10 cellular contexts compared by ENCODE assay signal in the genomic region with DNA sequence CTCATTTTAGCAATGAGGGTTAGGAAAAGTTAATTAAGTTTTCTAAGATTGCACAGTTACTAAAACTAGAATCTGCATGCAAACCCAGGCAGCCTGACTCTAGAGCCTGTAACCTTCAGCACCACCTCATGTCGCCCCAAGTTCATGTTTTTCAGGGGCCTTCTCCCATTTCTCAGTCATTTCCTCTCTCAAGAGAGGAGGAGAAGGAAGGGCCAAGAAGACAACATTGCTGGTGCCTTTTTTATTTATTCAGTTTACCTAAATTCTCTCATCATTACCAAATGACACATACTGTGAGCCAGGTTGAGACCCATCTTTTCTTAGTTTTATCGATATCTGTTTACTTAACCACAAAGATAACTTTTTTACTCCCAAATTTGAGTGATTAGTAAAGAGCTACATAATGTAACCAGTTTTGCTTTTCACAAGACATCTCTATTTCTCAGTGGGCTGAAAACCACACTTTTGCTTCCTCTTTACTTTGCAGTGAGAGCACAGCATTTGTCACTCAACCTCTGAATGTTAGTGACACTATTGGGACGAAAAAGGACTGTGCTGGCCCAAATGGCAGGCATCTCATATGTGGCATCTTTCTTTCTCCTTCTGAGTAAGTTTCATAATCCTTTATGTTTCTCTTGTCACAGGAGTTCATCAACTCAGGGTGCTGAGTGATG. TPM values are rescaled to one million over a fixed set of nuclear protein-coding genes. Genes with fewer than 3 reads are reported as not detected.
DNase-seq lines count a peak whose midpoint lies in the region; ATAC-seq, FAIRE-seq and TF ChIP-seq lines count a peak whose summit lies in the region.
"Had no signal": no experiment of that assay in that cellular context is flagged by ENCODE, and none has a peak within 500 bp of the region (broad histone marks: within the 10 kb centered on the region; RNA-seq: fewer than 3 reads in every experiment).

A gene with protein sequence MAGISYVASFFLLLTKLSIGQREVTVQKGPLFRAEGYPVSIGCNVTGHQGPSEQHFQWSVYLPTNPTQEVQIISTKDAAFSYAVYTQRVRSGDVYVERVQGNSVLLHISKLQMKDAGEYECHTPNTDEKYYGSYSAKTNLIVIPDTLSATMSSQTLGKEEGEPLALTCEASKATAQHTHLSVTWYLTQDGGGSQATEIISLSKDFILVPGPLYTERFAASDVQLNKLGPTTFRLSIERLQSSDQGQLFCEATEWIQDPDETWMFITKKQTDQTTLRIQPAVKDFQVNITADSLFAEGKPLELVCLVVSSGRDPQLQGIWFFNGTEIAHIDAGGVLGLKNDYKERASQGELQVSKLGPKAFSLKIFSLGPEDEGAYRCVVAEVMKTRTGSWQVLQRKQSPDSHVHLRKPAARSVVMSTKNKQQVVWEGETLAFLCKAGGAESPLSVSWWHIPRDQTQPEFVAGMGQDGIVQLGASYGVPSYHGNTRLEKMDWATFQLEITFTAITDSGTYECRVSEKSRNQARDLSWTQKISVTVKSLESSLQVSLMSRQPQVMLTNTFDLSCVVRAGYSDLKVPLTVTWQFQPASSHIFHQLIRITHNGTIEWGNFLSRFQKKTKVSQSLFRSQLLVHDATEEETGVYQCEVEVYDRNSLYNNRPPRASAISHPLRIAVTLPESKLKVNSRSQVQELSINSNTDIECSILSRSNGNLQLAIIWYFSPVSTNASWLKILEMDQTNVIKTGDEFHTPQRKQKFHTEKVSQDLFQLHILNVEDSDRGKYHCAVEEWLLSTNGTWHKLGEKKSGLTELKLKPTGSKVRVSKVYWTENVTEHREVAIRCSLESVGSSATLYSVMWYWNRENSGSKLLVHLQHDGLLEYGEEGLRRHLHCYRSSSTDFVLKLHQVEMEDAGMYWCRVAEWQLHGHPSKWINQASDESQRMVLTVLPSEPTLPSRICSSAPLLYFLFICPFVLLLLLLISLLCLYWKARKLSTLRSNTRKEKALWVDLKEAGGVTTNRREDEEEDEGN (plus strand): TSS at position 507 of the 674 bp plus-strand sequence. CDS start 58 bp downstream, at position 565.

- H3K36me3 ChIP-seq in right lobe of liver (no peaks in the 10 kb centered on the region), HepG2 (replicated peaks in 1 of 2; ENCODE audit: control insufficient read depth in 1 of 2, insufficient read depth in 2 of 2, low read length in 2 of 2) (no peaks in the 10 kb centered on the region), upper lobe of right lung (no peaks in the 10 kb centered on the region), esophagus muscularis mucosa (no peaks in the 10 kb centered on the region), tibial nerve (no peaks in the 10 kb centered on the region)
- H3K36me3 ChIP-seq: neural progenitor cell had no signal

- TF ChIP-seq POLR2A in right lobe of liver (IDR thresholded peaks at IDR 0.05) (no peak), HepG2 (IDR thresholded peaks at IDR 0.05; ENCODE audit: insufficient read depth in 1 of 2, low read depth in 2 of 2, low read length in 2 of 2) (no peak), esophagus muscularis mucosa (IDR thresholded peaks at IDR 0.05; ENCODE audit: low read depth) (no peak), tibial nerve (IDR thresholded peaks at IDR 0.05) (no peak)

- no peaks in the 10 kb centered on the region for H3K9me3 Mint-ChIP-seq in activated CD4-positive, alpha-beta memory T cell treated with anti-CD3 and anti-CD28 coated beads, Interleukin-2, amount 10 ng/mL, durations not matched to agents 7 days and 5 days
- H3K9me3 Mint-ChIP-seq: neural progenitor cell had no signal

- no peak for TF ChIP-seq RAD21 in HepG2 (CRISPR knock-in tag; IDR thresholded peaks at IDR 0.05)

- peak within 1 kb of the TSS; percentile 84 for H3K27ac Mint-ChIP-seq in activated CD4-positive, alpha-beta memory T cell treated with anti-CD3 and anti-CD28 coated beads, Interleukin-2, amount 10 ng/mL, durations not matched to agents 7 days and 5 days
- H3K27ac Mint-ChIP-seq: neural progenitor cell had no signal

- 50% methylated on average over 2 of the region's 3 CpGs for WGBS in right lobe of liver (ENCODE audit: insufficient coverage, low coverage, low lambda C conversion rate, missing lambda C conversion rate)
- WGBS in HepG2 (ENCODE audit: low lambda C conversion rate), result 43% methylated on average over 3 of the region's 3 CpGs
- 74% methylated on average over 3 of the region's 3 CpGs for WGBS in esophagus muscularis mucosa
- WGBS in tibial nerve, 2 donors, result 83 to 89% methylated on average over 3 of the region's 3 CpGs

- no peak within 1 kb of the TSS for H3K9ac ChIP-seq in HepG2 (ENCODE audit: insufficient read depth, low read depth, low read length)
- H3K9ac ChIP-seq: neural progenitor cell had no signal

- H3K79me2 ChIP-seq in HepG2 (ENCODE audit: insufficient read depth, low read length), result no peaks in the 10 kb centered on the region

- H3K27me3 Mint-ChIP-seq in activated CD4-positive, alpha-beta memory T cell treated with anti-CD3 and anti-CD28 coated beads, Interleukin-2, amount 10 ng/mL, durations not matched to agents 7 days and 5 days, result peaks cover 14% of the 10 kb centered on the region

- no peak within 1 kb of the TSS for H3K4me3 ChIP-seq in right lobe of liver
- H3K4me3 ChIP-seq in HepG2 (replicated peaks in 1 of 3; ENCODE audit: insufficient read depth in 1 of 3, low read depth in 2 of 3, low read length in 3 of 3), result no peak within 1 kb of the TSS
- peak within 1 kb of the TSS; percentile 7 for H3K4me3 ChIP-seq in upper lobe of right lung
- no peak within 1 kb of the TSS for H3K4me3 ChIP-seq in esophagus muscularis mucosa
- H3K4me3 ChIP-seq in tibial nerve, result no peak within 1 kb of the TSS
- H3K4me3 ChIP-seq: neural progenitor cell had no signal

- H4K20me1 ChIP-seq in HepG2 (ENCODE audit: insufficient read depth, low read length), result no peaks in the 10 kb centered on the region

- no peak for FAIRE-seq in HepG2 (lab: Jason Lieb, UNC)

- POLR2A ChIA-PET in HepG2 (lab: Yijun Ruan, JAX), result no interaction called here
- POLR2A ChIA-PET in activated CD4-positive, alpha-beta memory T cell treated with anti-CD3 and anti-CD28 coated beads, Interleukin-2, amount 10 ng/mL, durations not matched to agents 7 days and 5 days (lab: Charles Lee), result interaction anchor here (1.4 to 3.1 kb wide), 3 partner anchors 15 to 59 kb away, joined by 4 to 19 read pairs (median 5); a partner anchor contains a TSS

- ATAC-seq in right lobe of liver (peak in 3 of 4 donors; percentile 35 to 58 (median 42)), HepG2 (no peak), HG03064 (IDR thresholded peaks at IDR 0.05; ENCODE audit: low read depth, unreplicated experiment) (peak; percentile 97), upper lobe of right lung (peak; percentile 77)
- ATAC-seq: Panc1 had no signal

- peaks cover 3% of the 10 kb centered on the region for H3K36me3 Mint-ChIP-seq in activated CD4-positive, alpha-beta memory T cell treated with anti-CD3 and anti-CD28 coated beads, Interleukin-2, amount 10 ng/mL, durations not matched to agents 7 days and 5 days (ENCODE audit: low read depth)
- H3K36me3 Mint-ChIP-seq: neural progenitor cell had no signal

- in situ Hi-C loops in HepG2 (cut with HindIII; ENCODE audit: extremely low pct_ligation_motif_present, low pct_unique_long_range_greater_than_20kb), result no loop called here

- DNase-seq in right lobe of liver, result no peak
- DNase-seq in HepG2 (ENCODE audit: low spot score), result no peak
- DNase-seq in activated CD4-positive, alpha-beta memory T cell treated with anti-CD3 and anti-CD28 coated beads, Interleukin-2, amount 10 ng/mL, durations not matched to agents 7 days and 5 days, result peak; percentile 21
- no peak for DNase-seq in upper lobe of right lung
- no peak for DNase-seq in esophagus muscularis mucosa (ENCODE audit: extremely low spot score)
- no peak for DNase-seq in AG20443 (ENCODE audit: low spot score)
- DNase-seq in tibial nerve (ENCODE audit: low spot score in 2 of 2), result no peak

- peaks cover 30% of the 10 kb centered on the region for H3K4me1 Mint-ChIP-seq in activated CD4-positive, alpha-beta memory T cell treated with anti-CD3 and anti-CD28 coated beads, Interleukin-2, amount 10 ng/mL, durations not matched to agents 7 days and 5 days
- H3K4me1 Mint-ChIP-seq: neural progenitor cell had no signal

- no TSS peak for BruUV-seq in HepG2 (replicated peaks; lab: Mats Ljungman, UMichigan)

- no peak within 1 kb of the TSS for H2AFZ ChIP-seq in HepG2 (ENCODE audit: low read length)
- H2AFZ ChIP-seq: neural progenitor cell had no signal

- no peak within 1 kb of the TSS for H3K27ac ChIP-seq in right lobe of liver
- no peak within 1 kb of the TSS for H3K27ac ChIP-seq in HepG2 (ENCODE audit: extremely low read length, insufficient read depth, low read length)
- peak within 1 kb of the TSS; percentile 49 for H3K27ac ChIP-seq in upper lobe of right lung
- H3K27ac ChIP-seq in esophagus muscularis mucosa (replicated peaks in 1 of 4), result no peak within 1 kb of the TSS
- H3K27ac ChIP-seq in tibial nerve, result peak within 1 kb of the TSS in 1 of 4 donors; percentile 53
- H3K27ac ChIP-seq: neural progenitor cell had no signal

- H3K4me1 ChIP-seq in right lobe of liver, result no peaks in the 10 kb centered on the region
- H3K4me1 ChIP-seq in HepG2 (ENCODE audit: insufficient read depth, low read length), result no peaks in the 10 kb centered on the region
- no peaks in the 10 kb centered on the region for H3K4me1 ChIP-seq in upper lobe of right lung
- peaks cover 0 to 7% (median 3%) of the 10 kb centered on the region in 4 donors for H3K4me1 ChIP-seq in esophagus muscularis mucosa
- H3K4me1 ChIP-seq in tibial nerve, result no peaks in the 10 kb centered on the region
- H3K4me1 ChIP-seq: neural progenitor cell had no signal

- H3K27me3 ChIP-seq in right lobe of liver, result no peaks in the 10 kb centered on the region
- no peaks in the 10 kb centered on the region for H3K27me3 ChIP-seq in HepG2 (ENCODE audit: control insufficient read depth in 1 of 2, insufficient read depth in 2 of 2, low read length in 2 of 2)
- H3K27me3 ChIP-seq in upper lobe of right lung, result no peaks in the 10 kb centered on the region
- no peaks in the 10 kb centered on the region for H3K27me3 ChIP-seq in esophagus muscularis mucosa
- no peaks in the 10 kb centered on the region for H3K27me3 ChIP-seq in tibial nerve
- H3K27me3 ChIP-seq: neural progenitor cell had no signal

- H3K4me2 ChIP-seq in HepG2 (ENCODE audit: low read depth, low read length), result no peak within 1 kb of the TSS
- H3K4me2 ChIP-seq: neural progenitor cell had no signal

- H3K9me3 ChIP-seq in right lobe of liver (no peaks in the 10 kb centered on the region), HepG2 (ENCODE audit: low read length) (no peaks in the 10 kb centered on the region), upper lobe of right lung (no peaks in the 10 kb centered on the region), esophagus muscularis mucosa (no peaks in the 10 kb centered on the region), tibial nerve (no peaks in the 10 kb centered on the region)

- no peak for TF ChIP-seq EP300 in HepG2 (IDR thresholded peaks at IDR 0.05; ENCODE audit: low read depth in 2 of 2, low read length in 2 of 2)
- no peak for TF ChIP-seq EP300 in HepG2 (CRISPR knock-in tag; IDR thresholded peaks at IDR 0.05; ENCODE audit: borderline replicate concordance)
- no peak for TF ChIP-seq EP300 in esophagus muscularis mucosa (IDR thresholded peaks at IDR 0.05)
- TF ChIP-seq EP300 in tibial nerve (IDR thresholded peaks at IDR 0.05), result no peak

- intact Hi-C loops in right lobe of liver (cut with DNase I), result no loop called here
- intact Hi-C loops in HepG2 (cut with micrococcal nuclease; ENCODE audit: unreplicated experiment), result no loop called here
- intact Hi-C loops in upper lobe of right lung (cut with DNase I), result no loop called here
- intact Hi-C loops in esophagus muscularis mucosa (cut with DNase I), result no loop called here

- H3K4me3 Mint-ChIP-seq in activated CD4-positive, alpha-beta memory T cell treated with anti-CD3 and anti-CD28 coated beads, Interleukin-2, amount 10 ng/mL, durations not matched to agents 7 days and 5 days, result peak within 1 kb of the TSS; percentile 5
- H3K4me3 Mint-ChIP-seq: neural progenitor cell had no signal

- CTCF ChIA-PET in HepG2 (lab: Yijun Ruan, JAX; ENCODE audit: low intra/inter-chr PET ratio, low total read pairs), result no interaction called here
- CTCF ChIA-PET in activated CD4-positive, alpha-beta memory T cell treated with anti-CD3 and anti-CD28 coated beads, Interleukin-2, amount 10 ng/mL, durations not matched to agents 7 days and 5 days (lab: Charles Lee), result interaction anchor here (1.1 kb wide), 1 partner anchor 8 kb away, joined by 5 read pairs; no protein-coding TSS in a partner anchor

- no peak for TF ChIP-seq CTCF in right lobe of liver (IDR thresholded peaks at IDR 0.05)
- no peak for TF ChIP-seq CTCF in HepG2 (CRISPR knock-in tag; IDR thresholded peaks at IDR 0.05)
- TF ChIP-seq CTCF in upper lobe of right lung (IDR thresholded peaks at IDR 0.05), result no peak
- no peak for TF ChIP-seq CTCF in esophagus muscularis mucosa (IDR thresholded peaks at IDR 0.05)
- TF ChIP-seq CTCF in tibial nerve (IDR thresholded peaks at IDR 0.05), result no peak

RNA-seq across cellular contexts. Expression of the gene that starts here (rescaled TPM):
- total RNA-seq in right lobe of liver (1 to 10 TPM in 1 of 6 experiments, under 1 TPM in 5; 0.12 to 1.9 (median 0.49) TPM), HepG2 (2016; rRNA removed; fragmentation: Illumina TruSeq; extraction: Trizol) (0.09 TPM in 1 of 2 replicates, not detected in the other), upper lobe of right lung (37.4 TPM), esophagus muscularis mucosa (1 to 10 TPM in 2 of 4 donors, under 1 TPM in 2; 0.26 to 1.5 (median 0.87) TPM), tibial nerve (1 to 10 TPM in 1 of 4 donors, under 1 TPM in 2, not detected in 1; under 0.01 to 2.9 (median 0.59) TPM)
- not detected in 2 replicates for total RNA-seq in HepG2 (2016; cell fraction: cytosol; rRNA removed; fragmentation: Illumina TruSeq; extraction: Trizol; ENCODE audit: low read depth)
- total RNA-seq in HepG2 (2016; cell fraction: insoluble cytoplasmic fraction; rRNA removed; fragmentation: Illumina TruSeq; extraction: Trizol), result not detected in 2 replicates
- not detected in 2 replicates for total RNA-seq in HepG2 (2016; cell fraction: membrane; rRNA removed; fragmentation: Illumina TruSeq; extraction: Trizol)
- total RNA-seq in HepG2 (2016; cell fraction: nucleus; rRNA removed; fragmentation: Illumina TruSeq; extraction: Trizol), result 0.19 TPM in 1 of 2 replicates, not detected in the other
- polyA plus RNA-seq in HepG2 (2011; rRNA removed), result 0.05 TPM in 1 of 2 replicates, not detected in the other
- not detected in 2 replicates for polyA plus RNA-seq in HepG2 (2011; cell fraction: cytosol; rRNA removed)
- 0.03 TPM in 1 of 2 replicates, not detected in the other for polyA plus RNA-seq in HepG2 (2011; cell fraction: nucleus; rRNA removed)
- not detected in 2 replicates for polyA plus RNA-seq in HepG2 (2012)
- not detected in 2 replicates for polyA plus RNA-seq in HepG2 (2016; cell fraction: cytosol; fragmentation: Illumina TruSeq; extraction: Trizol; ENCODE audit: low read depth)
- not detected in 2 replicates for polyA plus RNA-seq in HepG2 (2016; cell fraction: insoluble cytoplasmic fraction; fragmentation: Illumina TruSeq; extraction: Trizol; ENCODE audit: low read depth)
- polyA plus RNA-seq in HepG2 (2016; cell fraction: membrane; fragmentation: Illumina TruSeq; extraction: Trizol; ENCODE audit: low read depth), result 0.06 TPM in 1 of 2 replicates, not detected in the other
- 0.28 and 0.67 TPM in 2 replicates for polyA plus RNA-seq in HepG2 (2016; cell fraction: nucleus; fragmentation: Illumina TruSeq; extraction: Trizol; ENCODE audit: insufficient read depth, low read depth)
- 2.0 TPM in 1 of 2 replicates, not detected in the other for polyA minus RNA-seq in HepG2 (2011; rRNA and poly(A)+ RNA removed; ENCODE audit: low replicate concordance)
- polyA minus RNA-seq in HepG2 (2011; cell fraction: cytosol; rRNA and poly(A)+ RNA removed), result not detected in 2 replicates
- polyA minus RNA-seq in HepG2 (2011; cell fraction: nucleus; rRNA and poly(A)+ RNA removed), result 0.25 TPM in 1 of 2 replicates, not detected in the other
- 1 to 10 TPM; 2.9 to 3.6 TPM for total RNA-seq in activated CD4-positive, alpha-beta memory T cell treated with anti-CD3 and anti-CD28 coated beads, Interleukin-2, amount 10 ng/mL, durations not matched to agents 7 days and 5 days
